In genomic region chr7:123746055-123746454, GRCh38 we compare ENCODE assay signal across 10 cellular contexts. TPM values are rescaled to one million over a fixed set of nuclear protein-coding genes. Genes with fewer than 3 reads are reported as not detected.
DNase-seq lines count a peak whose midpoint lies in the region; ATAC-seq, FAIRE-seq and TF ChIP-seq lines count a peak whose summit lies in the region.
"Had no signal": no experiment of that assay in that cellular context is flagged by ENCODE, and none has a peak within 500 bp of the region (broad histone marks: within the 10 kb centered on the region; RNA-seq: fewer than 3 reads in every experiment).

No MANE protein-coding gene starts in this region.

- H3K9me3 Mint-ChIP-seq in activated T-helper 1 cell treated with anti-CD3 and anti-CD28 coated beads, Interleukin-12 subunit alpha, Interleukin-12 subunit beta, Interleukin-2, Interleukin-4 antibody, amounts not matched to agents 30 ng/mL and 10 ng/mL and 1 ng/mL, durations not matched to agents 14 hours and 24 hours and 36 hours, result no peaks in the 10 kb centered on the region

- H3K36me3 Mint-ChIP-seq in activated T-helper 1 cell treated with anti-CD3 and anti-CD28 coated beads, Interleukin-12 subunit alpha, Interleukin-12 subunit beta, Interleukin-2, Interleukin-4 antibody, amounts not matched to agents 30 ng/mL and 10 ng/mL and 1 ng/mL, durations not matched to agents 14 hours and 24 hours and 36 hours (ENCODE audit: low read depth), result peaks cover 14% of the 10 kb centered on the region

- BruUV-seq in HepG2 (replicated peaks; lab: Mats Ljungman, UMichigan), result no TSS peak

- peaks cover 65% of the 10 kb centered on the region for H3K4me1 Mint-ChIP-seq in activated T-helper 1 cell treated with anti-CD3 and anti-CD28 coated beads, Interleukin-12 subunit alpha, Interleukin-12 subunit beta, Interleukin-2, Interleukin-4 antibody, amounts not matched to agents 30 ng/mL and 10 ng/mL and 1 ng/mL, durations not matched to agents 14 hours and 24 hours and 36 hours (ENCODE audit: low read depth)

- peaks cover 46% of the 10 kb centered on the region for H4K20me1 ChIP-seq in HepG2 (ENCODE audit: insufficient read depth, low read length)

- H3K9ac ChIP-seq in HepG2 (ENCODE audit: insufficient read depth, low read depth, low read length) (peak overlapping the region; percentile 98), kidney (ENCODE audit: low read length in 2 of 2) (peak overlapping the region in 1 of 2 donors; percentile 91)

- no peak for ATAC-seq in HepG2
- no peak for ATAC-seq in right lobe of liver
- ATAC-seq in HG03045 (IDR thresholded peaks at IDR 0.05; ENCODE audit: unreplicated experiment), result no peak
- no peak for ATAC-seq in aorta (ENCODE audit: low FRiP score)
- no peak for ATAC-seq in HG03439 (IDR thresholded peaks at IDR 0.05; ENCODE audit: unreplicated experiment)
- no peak for ATAC-seq in GM19328 (IDR thresholded peaks at IDR 0.05; ENCODE audit: unreplicated experiment)

- peaks cover 80% of the 10 kb centered on the region for H3K79me2 ChIP-seq in HepG2 (ENCODE audit: insufficient read depth, low read length)

- peaks cover 67% of the 10 kb centered on the region for H3K4me1 ChIP-seq in HepG2 (ENCODE audit: insufficient read depth, low read length)
- H3K4me1 ChIP-seq in right lobe of liver, result peaks cover 0 to 57% (median 6%) of the 10 kb centered on the region in 4 donors
- H3K4me1 ChIP-seq in kidney (ENCODE audit: control insufficient read depth in 1 of 2, insufficient read depth in 1 of 2, low read depth in 1 of 2, low read length in 2 of 2), result peaks cover 9 to 12% of the 10 kb centered on the region in 2 donors
- peaks cover 0 to 4% of the 10 kb centered on the region in 2 donors for H3K4me1 ChIP-seq in aorta (ENCODE audit: control insufficient read depth in 1 of 2, insufficient read depth in 2 of 2, low read length in 2 of 2)

- peak overlapping the region; percentile 99 for H3K4me3 Mint-ChIP-seq in activated T-helper 1 cell treated with anti-CD3 and anti-CD28 coated beads, Interleukin-12 subunit alpha, Interleukin-12 subunit beta, Interleukin-2, Interleukin-4 antibody, amounts not matched to agents 30 ng/mL and 10 ng/mL and 1 ng/mL, durations not matched to agents 14 hours and 24 hours and 36 hours

- H3K36me3 ChIP-seq in HepG2 (replicated peaks in 1 of 2; ENCODE audit: control insufficient read depth in 1 of 2, insufficient read depth in 2 of 2, low read length in 2 of 2) (no peaks in the 10 kb centered on the region), right lobe of liver (no peaks in the 10 kb centered on the region), kidney (ENCODE audit: control insufficient read depth in 1 of 2, insufficient read depth in 2 of 2, low read length in 2 of 2) (no peaks in the 10 kb centered on the region), aorta (ENCODE audit: control insufficient read depth in 1 of 2, insufficient read depth in 2 of 2, low read length in 1 of 2) (no peaks in the 10 kb centered on the region)

- no peaks in the 10 kb centered on the region; a peak in 1 of 5 replicates for H3K27me3 ChIP-seq in HepG2 (ENCODE audit: control insufficient read depth in 1 of 2, insufficient read depth in 2 of 2, low read length in 2 of 2)
- no peaks in the 10 kb centered on the region for H3K27me3 ChIP-seq in right lobe of liver
- H3K27me3 ChIP-seq in aorta (ENCODE audit: control insufficient read depth in 1 of 2, insufficient read depth in 2 of 2, low read length in 1 of 2), result no peaks in the 10 kb centered on the region

- TF ChIP-seq EP300 in HepG2 (IDR thresholded peaks at IDR 0.05; ENCODE audit: low read depth in 2 of 2, low read length in 2 of 2) (no peak), HepG2 (CRISPR knock-in tag; IDR thresholded peaks at IDR 0.05; ENCODE audit: borderline replicate concordance) (no peak)

- peaks cover 1% of the 10 kb centered on the region for H3K27me3 Mint-ChIP-seq in activated T-helper 1 cell treated with anti-CD3 and anti-CD28 coated beads, Interleukin-12 subunit alpha, Interleukin-12 subunit beta, Interleukin-2, Interleukin-4 antibody, amounts not matched to agents 30 ng/mL and 10 ng/mL and 1 ng/mL, durations not matched to agents 14 hours and 24 hours and 36 hours (ENCODE audit: insufficient read depth)

- peak overlapping the region; percentile 2 for H3K27ac ChIP-seq in HepG2 (ENCODE audit: extremely low read length, insufficient read depth, low read length)
- H3K27ac ChIP-seq in right lobe of liver, result no peak overlapping the region
- H3K27ac ChIP-seq in kidney (ENCODE audit: low read depth in 2 of 2, low read length in 2 of 2), result peak overlapping the region in 1 of 2 donors; percentile 55
- H3K27ac ChIP-seq in aorta (ENCODE audit: low read depth in 1 of 2, low read length in 2 of 2), result no peak overlapping the region

- H3K9me3 ChIP-seq in HepG2 (ENCODE audit: low read length) (no peaks in the 10 kb centered on the region), right lobe of liver (no peaks in the 10 kb centered on the region), kidney (ENCODE audit: control insufficient read depth in 1 of 2, low read length in 2 of 2) (no peaks in the 10 kb centered on the region), aorta (ENCODE audit: control insufficient read depth, low read length) (no peaks in the 10 kb centered on the region)

- H2AFZ ChIP-seq in HepG2 (ENCODE audit: low read length), result no peak overlapping the region

- in situ Hi-C loops in HepG2 (cut with HindIII; ENCODE audit: extremely low pct_ligation_motif_present, low pct_unique_long_range_greater_than_20kb), result no loop called here

- TF ChIP-seq POLR2A in HepG2 (IDR thresholded peaks at IDR 0.05; ENCODE audit: insufficient read depth in 1 of 2, low read depth in 2 of 2, low read length in 2 of 2), result no peak
- TF ChIP-seq POLR2A in right lobe of liver (IDR thresholded peaks at IDR 0.05), result no peak

- POLR2A ChIA-PET in HepG2 (lab: Yijun Ruan, JAX), result interaction anchor here (5.7 kb wide), 1 partner anchor 8 kb away, joined by 46 read pairs; no protein-coding TSS in a partner anchor

- CTCF ChIA-PET in HepG2 (lab: Yijun Ruan, JAX; ENCODE audit: low intra/inter-chr PET ratio, low total read pairs), result no interaction called here

- WGBS in HepG2 (ENCODE audit: low lambda C conversion rate), result 20% methylated on average over 2 of the region's 2 CpGs
- 5% methylated on average over 2 of the region's 2 CpGs for WGBS in right lobe of liver (ENCODE audit: insufficient coverage, low coverage, low lambda C conversion rate, missing lambda C conversion rate)
- 16 to 26% methylated on average over 2 of the region's 2 CpGs for WGBS in aorta, 2 donors

- intact Hi-C loops in HepG2 (cut with micrococcal nuclease; ENCODE audit: unreplicated experiment), result loop anchor here (1.0 to 10.0 kb wide), 3 partner anchors 45 to 191 kb away; partner anchors contain the start of gene NDUFA5
- intact Hi-C loops in right lobe of liver (cut with DNase I), result no loop called here
- intact Hi-C loops in activated T-helper 1 cell treated with anti-CD3 and anti-CD28 coated beads, Interleukin-12 subunit alpha, Interleukin-12 subunit beta, Interleukin-2, Interleukin-4 antibody, amounts not matched to agents 30 ng/mL and 10 ng/mL and 1 ng/mL, durations not matched to agents 14 hours and 24 hours and 36 hours (cut with micrococcal nuclease), result loop anchor here (5.0 kb wide), 1 partner anchor 1181 kb away; the partner anchor contains the start of gene POT1
- intact Hi-C loops in kidney (cut with DNase I), result no loop called here
- intact Hi-C loops in aorta (cut with DNase I), result loop anchor here in 1 of 2 donors (5.0 kb wide), 1 partner anchor 189 kb away; the partner anchor contains the start of gene NDUFA5

- peak overlapping the region; percentile 88 for H3K4me2 ChIP-seq in HepG2 (ENCODE audit: low read depth, low read length)

- DNase-seq in HepG2 (ENCODE audit: low spot score) (no peak), right lobe of liver (no peak), kidney (no peak), aorta (no peak)
- no peak for DNase-seq in activated T-helper 1 cell treated with anti-CD3 and anti-CD28 coated beads, Interleukin-12 subunit alpha, Interleukin-12 subunit beta, Interleukin-2, Interleukin-4 antibody, amounts not matched to agents 30 ng/mL and 10 ng/mL and 1 ng/mL, durations not matched to agents 14 hours and 24 hours and 36 hours (ENCODE audit: low spot score)
- DNase-seq: NCI-H187 had no signal

- TF ChIP-seq RAD21 in HepG2 (CRISPR knock-in tag; IDR thresholded peaks at IDR 0.05), result no peak

- FAIRE-seq in HepG2 (lab: Jason Lieb, UNC) (no peak), kidney (lab: Jason Lieb, UNC) (no peak)
- FAIRE-seq: urothelium cell line had no signal

- H3K27ac Mint-ChIP-seq in activated T-helper 1 cell treated with anti-CD3 and anti-CD28 coated beads, Interleukin-12 subunit alpha, Interleukin-12 subunit beta, Interleukin-2, Interleukin-4 antibody, amounts not matched to agents 30 ng/mL and 10 ng/mL and 1 ng/mL, durations not matched to agents 14 hours and 24 hours and 36 hours, result no peak overlapping the region

- no peak for TF ChIP-seq CTCF in HepG2 (CRISPR knock-in tag; IDR thresholded peaks at IDR 0.05)
- no peak for TF ChIP-seq CTCF in right lobe of liver (IDR thresholded peaks at IDR 0.05)
- TF ChIP-seq CTCF in kidney (IDR thresholded peaks at IDR 0.05; ENCODE audit: borderline replicate concordance, extremely low read depth, insufficient read depth), result no peak

- peak overlapping the region; percentile 94 to 99 (median 97); a peak in 5 of 6 replicates for H3K4me3 ChIP-seq in HepG2 (replicated peaks in 1 of 3; ENCODE audit: insufficient read depth in 1 of 3, low read depth in 2 of 3, low read length in 3 of 3)
- H3K4me3 ChIP-seq in right lobe of liver, result peak overlapping the region in 1 of 3 donors; percentile 71
- H3K4me3 ChIP-seq in kidney (ENCODE audit: low read length in 2 of 2), result peak overlapping the region; percentile 91 to 95
- H3K4me3 ChIP-seq in aorta (ENCODE audit: low read length in 2 of 2), result no peak overlapping the region

RNA-seq across cellular contexts. Expression of gene WASL, which starts 2.7 kb away (rescaled TPM):
- 12.8 and 18.7 TPM in 2 replicates for total RNA-seq in HepG2 (2016; rRNA removed; fragmentation: Illumina TruSeq; extraction: Trizol)
- 3.0 and 3.2 TPM in 2 replicates for total RNA-seq in HepG2 (2016; cell fraction: cytosol; rRNA removed; fragmentation: Illumina TruSeq; extraction: Trizol; ENCODE audit: low read depth)
- 13.0 and 16.0 TPM in 2 replicates for total RNA-seq in HepG2 (2016; cell fraction: insoluble cytoplasmic fraction; rRNA removed; fragmentation: Illumina TruSeq; extraction: Trizol)
- total RNA-seq in HepG2 (2016; cell fraction: membrane; rRNA removed; fragmentation: Illumina TruSeq; extraction: Trizol), result 15.3 and 16.6 TPM in 2 replicates
- total RNA-seq in HepG2 (2016; cell fraction: nucleus; rRNA removed; fragmentation: Illumina TruSeq; extraction: Trizol), result 19.0 and 19.2 TPM in 2 replicates
- 7.4 and 7.9 TPM in 2 replicates for polyA plus RNA-seq in HepG2 (2011; rRNA removed)
- 3.5 and 5.6 TPM in 2 replicates for polyA plus RNA-seq in HepG2 (2011; cell fraction: cytosol; rRNA removed)
- polyA plus RNA-seq in HepG2 (2011; cell fraction: nucleus; rRNA removed), result 5.9 and 6.1 TPM in 2 replicates
- 16.9 and 18.9 TPM in 2 replicates for polyA plus RNA-seq in HepG2 (2012)
- 1.6 and 2.1 TPM in 2 replicates for polyA plus RNA-seq in HepG2 (2016; cell fraction: cytosol; fragmentation: Illumina TruSeq; extraction: Trizol; ENCODE audit: low read depth)
- 22.0 and 25.2 TPM in 2 replicates for polyA plus RNA-seq in HepG2 (2016; cell fraction: insoluble cytoplasmic fraction; fragmentation: Illumina TruSeq; extraction: Trizol; ENCODE audit: low read depth)
- 10.0 and 10.9 TPM in 2 replicates for polyA plus RNA-seq in HepG2 (2016; cell fraction: membrane; fragmentation: Illumina TruSeq; extraction: Trizol; ENCODE audit: low read depth)
- polyA plus RNA-seq in HepG2 (2016; cell fraction: nucleus; fragmentation: Illumina TruSeq; extraction: Trizol; ENCODE audit: insufficient read depth, low read depth), result 14.1 and 14.5 TPM in 2 replicates
- 5.6 and 8.7 TPM in 2 replicates for polyA minus RNA-seq in HepG2 (2011; rRNA and poly(A)+ RNA removed; ENCODE audit: low replicate concordance)
- 6.8 and 9.4 TPM in 2 replicates for polyA minus RNA-seq in HepG2 (2011; cell fraction: cytosol; rRNA and poly(A)+ RNA removed)
- polyA minus RNA-seq in HepG2 (2011; cell fraction: nucleus; rRNA and poly(A)+ RNA removed), result 30.8 and 37.2 TPM in 2 replicates
- total RNA-seq in right lobe of liver, result 10 to 100 TPM; 20.6 to 26.7 (median 24.8) TPM
- 7.3 and 7.5 TPM in 2 replicates for total RNA-seq in activated T-helper 1 cell treated with anti-CD3 and anti-CD28 coated beads, Interleukin-12 subunit alpha, Interleukin-12 subunit beta, Interleukin-2, Interleukin-4 antibody, amounts not matched to agents 30 ng/mL and 10 ng/mL and 1 ng/mL, durations not matched to agents 14 hours and 24 hours and 36 hours
- 50.4 TPM for total RNA-seq in kidney
- 28.7 TPM for polyA plus RNA-seq in kidney (ENCODE audit: insufficient read depth, low read depth, low replicate concordance)
- 10 to 100 TPM; 46.0 to 48.2 TPM for total RNA-seq in aorta
- polyA plus RNA-seq in aorta, result 10 to 100 TPM; 21.3 to 29.1 TPM

Comparison
In these comparisons a context has a peak if more than half of its experiments do, and no peak if none do; other contexts are left out.
1. intact Hi-C loops: an anchor here in HepG2 (1.0 to 10.0 kb wide) and activated T-helper 1 cell treated with anti-CD3 and anti-CD28 coated beads, Interleukin-12 subunit alpha, Interleukin-12 subunit beta, Interleukin-2, Interleukin-4 antibody, amounts not matched to agents 30 ng/mL and 10 ng/mL and 1 ng/mL, durations not matched to agents 14 hours and 24 hours and 36 hours (5.0 kb wide); none called in right lobe of liver and kidney.
2. H3K4me3 ChIP-seq: peak in HepG2 (3 of 3) and kidney (2 of 2); none in aorta (0 of 2).